8 cellular contexts compared by ENCODE assay signal in the genomic region with DNA sequence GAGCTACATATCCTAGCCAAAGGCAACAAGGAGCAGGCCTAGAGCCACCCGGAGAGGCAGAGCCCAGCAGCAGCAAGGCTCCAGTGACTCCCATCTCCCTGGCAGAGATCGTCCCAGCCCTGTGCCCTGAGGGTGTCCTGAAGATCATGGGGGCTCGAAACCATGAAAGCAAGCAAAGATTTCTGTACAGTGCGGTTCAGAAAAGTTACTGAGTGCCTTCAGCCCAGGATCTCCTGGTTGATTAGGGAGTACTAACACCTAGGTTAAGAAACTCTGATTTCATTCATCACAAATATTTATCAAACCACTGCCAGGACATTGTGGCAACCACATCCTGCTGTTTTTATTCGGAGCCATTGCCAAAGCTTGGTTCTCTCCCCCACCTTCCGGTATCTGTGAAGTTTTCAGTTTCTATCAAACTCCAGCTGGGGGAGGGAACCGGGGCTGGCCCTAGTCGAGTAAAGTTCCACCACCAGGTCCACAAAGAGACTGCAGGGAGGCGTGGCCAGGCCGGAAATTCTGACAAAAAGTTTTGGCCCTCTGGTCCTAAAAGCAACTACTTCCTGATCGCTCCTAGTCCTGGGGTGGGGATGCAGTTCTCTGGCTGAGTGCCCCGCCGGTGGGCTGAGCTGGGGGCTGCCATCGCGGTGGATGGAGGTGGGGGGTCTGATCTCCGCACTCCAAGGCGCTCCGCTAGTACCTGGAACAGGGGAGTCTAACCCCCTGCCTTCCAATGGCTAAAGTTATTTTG. TPM values are rescaled to one million over a fixed set of nuclear protein-coding genes. Genes with fewer than 3 reads are reported as not detected.
DNase-seq lines count a peak whose midpoint lies in the region; ATAC-seq and TF ChIP-seq lines count a peak whose summit lies in the region.

No MANE protein-coding gene starts in this region.

- peaks cover 27% of the 10 kb centered on the region for H4K20me1 ChIP-seq in BLaER1

- peak; percentile 12 to 31 for TF ChIP-seq CTCF in suprapubic skin (IDR thresholded peaks at IDR 0.05)

- H3K9me3 ChIP-seq in BLaER1 (no peaks in the 10 kb centered on the region), suprapubic skin (no peaks in the 10 kb centered on the region)

- no peak for TF ChIP-seq EP300 in suprapubic skin (IDR thresholded peaks at IDR 0.05)

- H3K27me3 Mint-ChIP-seq in activated naive CD4-positive, alpha-beta T cell treated with anti-CD3 and anti-CD28 coated beads, Interleukin-2, amount 10 ng/mL, durations not matched to agents 7 days and 5 days: no peaks in the 10 kb centered on the region

- DNase-seq in SIG-M5 treated with dmso at 0.1 percent for 504 hours (lab: John Stamatoyannopoulos, UW; ENCODE audit: unreplicated experiment): peak; percentile 98
- peak; percentile 98 for DNase-seq in activated naive CD4-positive, alpha-beta T cell treated with anti-CD3 and anti-CD28 coated beads, Interleukin-2, amount 10 ng/mL, durations not matched to agents 7 days and 5 days
- peak; percentile 51 for DNase-seq in globus pallidus (ENCODE audit: low spot score)
- peak in 34 of 56 donors; percentile 4 to 58 (median 20) for DNase-seq in nucleus accumbens (lab: John Stamatoyannopoulos, UW)
- DNase-seq in suprapubic skin (ENCODE audit: low spot score in 2 of 2): peak; percentile 95 to 96

- ATAC-seq in GM19043 (IDR thresholded peaks at IDR 0.05; ENCODE audit: low read depth, unreplicated experiment) (peak; percentile 76), HG03354 (IDR thresholded peaks at IDR 0.05; ENCODE audit: poor library complexity, severe bottlenecking, unreplicated experiment) (peak; percentile 75)

- no peaks in the 10 kb centered on the region for H3K27me3 ChIP-seq in BLaER1
- no peaks in the 10 kb centered on the region for H3K27me3 ChIP-seq in suprapubic skin

- H3K4me1 ChIP-seq in BLaER1 (peaks cover 77% of the 10 kb centered on the region), suprapubic skin (peaks cover 33% of the 10 kb centered on the region)

- H3K9ac ChIP-seq in BLaER1: peak overlapping the region; percentile 94

- peak overlapping the region; percentile 99 for H3K4me2 ChIP-seq in BLaER1

- peak overlapping the region; percentile 98 for H3K27ac ChIP-seq in BLaER1
- peak overlapping the region; percentile 95 for H3K27ac ChIP-seq in suprapubic skin

- H3K4me1 Mint-ChIP-seq in activated naive CD4-positive, alpha-beta T cell treated with anti-CD3 and anti-CD28 coated beads, Interleukin-2, amount 10 ng/mL, durations not matched to agents 7 days and 5 days: peaks cover 53% of the 10 kb centered on the region

- WGBS in suprapubic skin: 2% methylated on average over 11 of the region's 18 CpGs

- peak in 1 of 2 donors; percentile 75 for TF ChIP-seq POLR2A in suprapubic skin (IDR thresholded peaks at IDR 0.05)

- H3K4me3 Mint-ChIP-seq in activated naive CD4-positive, alpha-beta T cell treated with anti-CD3 and anti-CD28 coated beads, Interleukin-2, amount 10 ng/mL, durations not matched to agents 7 days and 5 days: peak overlapping the region; percentile 91

- peaks cover 48% of the 10 kb centered on the region for H3K36me3 Mint-ChIP-seq in activated naive CD4-positive, alpha-beta T cell treated with anti-CD3 and anti-CD28 coated beads, Interleukin-2, amount 10 ng/mL, durations not matched to agents 7 days and 5 days

- H3K36me3 ChIP-seq in BLaER1 (peaks cover 16% of the 10 kb centered on the region), suprapubic skin (no peaks in the 10 kb centered on the region)

- CTCF ChIA-PET in activated naive CD4-positive, alpha-beta T cell treated with anti-CD3 and anti-CD28 coated beads, Interleukin-2, amount 10 ng/mL, durations not matched to agents 7 days and 5 days (lab: Charles Lee): interaction anchor here (0.9 to 6.0 kb wide), 10 partner anchors 8 to 152 kb away, joined by 3 to 60 read pairs (median 6); no protein-coding TSS in a partner anchor

- H3K4me3 ChIP-seq in BLaER1 (peak overlapping the region; percentile 81), suprapubic skin (peak overlapping the region; percentile 85)

- H3K27ac Mint-ChIP-seq in activated naive CD4-positive, alpha-beta T cell treated with anti-CD3 and anti-CD28 coated beads, Interleukin-2, amount 10 ng/mL, durations not matched to agents 7 days and 5 days: peak overlapping the region; percentile 98

- no peaks in the 10 kb centered on the region for H3K9me3 Mint-ChIP-seq in activated naive CD4-positive, alpha-beta T cell treated with anti-CD3 and anti-CD28 coated beads, Interleukin-2, amount 10 ng/mL, durations not matched to agents 7 days and 5 days

RNA-seq across cellular contexts. Expression of a gene that starts 1.2 kb away (rescaled TPM):
- total RNA-seq in suprapubic skin: 10 to 100 TPM in 1 of 4 donors, 1 to 10 TPM in 3; 7.3 to 20.4 (median 8.3) TPM

RNA-seq across cellular contexts. Expression of a gene that starts 40.4 kb away (rescaled TPM):
- total RNA-seq in suprapubic skin: 10 to 100 TPM in 3 of 4 donors, 1 to 10 TPM in 1; 6.3 to 18.2 (median 16.3) TPM

RNA-seq across cellular contexts. Expression of a gene that starts 59.9 kb away (rescaled TPM):
- total RNA-seq in suprapubic skin: not detected

Comparison
In these comparisons a context has a peak if more than half of its experiments do, and no peak if none do; other contexts are left out.
1. Peak in every context shown above with its lines: DNase-seq, ATAC-seq, H3K4me3 ChIP-seq and H3K27ac ChIP-seq.
2. DNase-seq: peak in every context shown above with its lines; median percentile 98 in SIG-M5 treated with dmso at 0.1 percent for 504 hours; 98 in activated naive CD4-positive, alpha-beta T cell treated with anti-CD3 and anti-CD28 coated beads, Interleukin-2, amount 10 ng/mL, durations not matched to agents 7 days and 5 days; 96 in suprapubic skin; 51 in globus pallidus; 20 in nucleus accumbens.